ENCODE assay signal across 10 cellular contexts in the genomic region with DNA sequence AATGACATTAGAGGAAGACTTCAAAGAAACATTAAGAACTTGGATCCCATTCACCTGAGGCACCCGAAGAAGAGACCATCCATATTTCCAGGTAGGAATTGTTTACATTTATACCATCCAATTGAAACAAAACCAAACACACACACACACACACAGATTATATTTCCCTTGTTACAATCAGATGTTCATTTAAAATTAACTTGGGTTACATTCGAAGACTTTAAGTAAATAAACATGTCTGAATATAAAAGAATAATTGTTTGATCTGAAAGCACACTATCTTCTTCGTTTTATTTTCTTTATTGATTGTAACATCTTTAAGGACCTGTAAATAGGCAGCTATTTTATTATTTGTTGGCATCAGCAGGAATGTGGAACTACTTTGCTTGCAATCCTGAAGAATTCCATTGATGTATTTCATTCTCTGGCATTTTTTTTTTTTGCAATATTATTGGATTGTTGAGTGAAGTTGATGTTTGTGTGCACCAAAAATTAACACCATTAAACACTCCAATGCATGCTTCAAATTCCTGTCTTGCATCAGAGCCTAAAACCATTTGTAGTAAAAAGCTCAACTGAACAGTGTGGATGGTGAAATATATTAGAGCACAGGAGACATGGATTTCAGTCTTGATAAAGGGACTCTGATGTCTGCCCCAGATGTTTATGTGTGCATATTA.
DNase-seq lines count a peak whose midpoint lies in the region; ATAC-seq and TF ChIP-seq lines count a peak whose summit lies in the region.
"Had no signal": no experiment of that assay in that cellular context is flagged by ENCODE, and none has a peak within 500 bp of the region (broad histone marks: within the 10 kb centered on the region; RNA-seq: fewer than 3 reads in every experiment).

No MANE protein-coding gene starts in this region.

- H3K36me3 ChIP-seq in PC-3 (ENCODE audit: low read depth, low read length) (no peaks in the 10 kb centered on the region), fibroblast of lung (ENCODE audit: control insufficient read depth, insufficient read depth, low read length) (no peaks in the 10 kb centered on the region)

- TF ChIP-seq CTCF in PC-3 (conservative IDR thresholded peaks at IDR 0.05; ENCODE audit: low read depth, low read length), result no peak
- TF ChIP-seq CTCF in fibroblast of lung (conservative IDR thresholded peaks at IDR 0.05 in 1 of 2, IDR thresholded peaks at IDR 0.05 in 1 of 2; ENCODE audit: low read depth in 1 of 2, low read length in 2 of 2), result no peak
- TF ChIP-seq CTCF in retinal pigment epithelial cell (conservative IDR thresholded peaks at IDR 0.05; ENCODE audit: low read depth, low read length), result no peak

- peak overlapping the region; percentile 53 for H3K4me3 ChIP-seq in PC-3 (ENCODE audit: low read length)
- H3K4me3 ChIP-seq in fibroblast of lung (replicated peaks in 1 of 4; ENCODE audit: control extremely low read depth in 1 of 4, insufficient read depth in 1 of 4, low read depth in 3 of 4, low read length in 4 of 4), result no peak overlapping the region
- peak overlapping the region; percentile 38 for H3K4me3 ChIP-seq in retinal pigment epithelial cell (ENCODE audit: low read length)

- H3K4me1 ChIP-seq in PC-3 (ENCODE audit: insufficient read depth, low read length) (peaks cover 26% of the 10 kb centered on the region), fibroblast of lung (ENCODE audit: control insufficient read depth, extremely low read depth, insufficient read depth, low read length) (peaks cover 26% of the 10 kb centered on the region)

- intact Hi-C loops in PC-3 (cut with micrococcal nuclease), result no loop called here

- H3K27me3 ChIP-seq in PC-3 (ENCODE audit: low read length), result no peaks in the 10 kb centered on the region
- no peaks in the 10 kb centered on the region for H3K27me3 ChIP-seq in fibroblast of lung (ENCODE audit: control insufficient read depth, insufficient read depth, low read length)

- no TSS peak for BruUV-seq in PC-3 (replicated peaks; lab: Mats Ljungman, UMichigan)

- H3F3A ChIP-seq in PC-3 (ENCODE audit: low read length, unreplicated experiment), result no peaks in the 10 kb centered on the region

- H2AFZ ChIP-seq in PC-3 (ENCODE audit: low read length) (peak overlapping the region; percentile 66), fibroblast of lung (ENCODE audit: low read length) (no peak overlapping the region)

- H4K20me1 ChIP-seq in PC-3 (ENCODE audit: low read length) (no peaks in the 10 kb centered on the region), fibroblast of lung (ENCODE audit: control insufficient read depth, extremely low read depth, insufficient read depth, low read length) (no peaks in the 10 kb centered on the region)

- H3K79me2 ChIP-seq in PC-3 (ENCODE audit: low read length) (no peaks in the 10 kb centered on the region), fibroblast of lung (ENCODE audit: control insufficient read depth, insufficient read depth, low read length) (no peaks in the 10 kb centered on the region)

- POLR2A ChIA-PET in PC-3 (lab: Charles Lee; ENCODE audit: unreplicated experiment), result no interaction called here

- H3K27ac ChIP-seq in PC-3 (ENCODE audit: low read length), result peak overlapping the region; percentile 43; the same call in 1 of the 2 replicates
- no peak overlapping the region for H3K27ac ChIP-seq in fibroblast of lung (ENCODE audit: insufficient read depth, low read length)
- H3K27ac ChIP-seq: WERI-Rb-1 had no signal

- H3K4me2 ChIP-seq in PC-3 (ENCODE audit: low read length), result peak overlapping the region; percentile 83
- peak overlapping the region; percentile 32 for H3K4me2 ChIP-seq in fibroblast of lung (ENCODE audit: extremely low read depth, insufficient read depth, low read length)

- H3K9ac ChIP-seq in PC-3 (ENCODE audit: low read length) (no peak overlapping the region), fibroblast of lung (ENCODE audit: insufficient read depth, low read length) (no peak overlapping the region)

- H3K9me2 ChIP-seq in PC-3 (replicated peaks; ENCODE audit: low read length), result no peaks in the 10 kb centered on the region

- H3K9me3 ChIP-seq in PC-3 (ENCODE audit: low read length), result no peaks in the 10 kb centered on the region
- H3K9me3 ChIP-seq in fibroblast of lung (ENCODE audit: control insufficient read depth, insufficient read depth, low read depth, low read length), result no peaks in the 10 kb centered on the region

- peak; percentile 78 for DNase-seq in EH (ENCODE audit: low read depth)
- no peak for DNase-seq in PC-3
- DNase-seq in fibroblast of lung (ENCODE audit: low read depth in 2 of 2), result peak in 1 of 2 donors; percentile 33
- DNase-seq in retinal pigment epithelial cell (ENCODE audit: low read depth), result peak; percentile 61
- no peak for DNase-seq in activated gamma-delta T cell treated with Interleukin-2 at 50 U/mL for 16 hours
- no peak for DNase-seq in NCI-H526 (lab: John Stamatoyannopoulos, UW)
- DNase-seq in Ammon's horn (ENCODE audit: low spot score), result no peak
- DNase-seq: DND-41, Right ventricle myocardium superior, WERI-Rb-1 had no signal

- CTCF ChIA-PET in PC-3 (lab: Charles Lee), result no interaction called here

- no peak for ATAC-seq in PC-3

Comparison
In these comparisons a context has a peak if more than half of its experiments do, and no peak if none do; other contexts are left out.
1. DNase-seq: peak in EH (single experiment) and retinal pigment epithelial cell (single experiment); none in PC-3 (single experiment), activated gamma-delta T cell treated with Interleukin-2 at 50 U/mL for 16 hours (single experiment), NCI-H526 (0 of 2) and Ammon's horn (single experiment).
2. H3K4me3 ChIP-seq: peak in PC-3 (single experiment) and retinal pigment epithelial cell (single experiment); none in fibroblast of lung (0 of 4).